9 cellular contexts compared by ENCODE assay signal in genomic region chr6:84032000-84032399, GRCh38. TPM values are rescaled to one million over a fixed set of nuclear protein-coding genes. Genes with fewer than 3 reads are reported as not detected.
"Had no signal": no experiment of that assay in that cellular context is flagged by ENCODE, and none has a peak within 500 bp of the region (broad histone marks: within the 10 kb centered on the region; RNA-seq: fewer than 3 reads in every experiment).

No MANE protein-coding gene starts in this region.

RNA-seq across cellular contexts. Expression of gene MRAP2, which starts 1.6 kb away (rescaled TPM):
- total RNA-seq: activated CD4-positive, alpha-beta memory T cell treated with anti-CD3 and anti-CD28 coated beads for 36 hours; activated CD4-positive, alpha-beta T cell treated with anti-CD3 and anti-CD28 coated beads for 36 hours; activated CD4-positive, alpha-beta T cell treated with anti-CD3 and anti-CD28 coated beads, Interleukin-2, amount 10 ng/mL, durations not matched to agents 24 days and 14 days; activated CD8-positive, alpha-beta memory T cell treated with anti-CD3 and anti-CD28 coated beads for 36 hours; activated CD8-positive, alpha-beta memory T cell treated with anti-CD3 and anti-CD28 coated beads, Interleukin-2, amount 10 ng/mL, durations not matched to agents 7 days and 5 days; activated CD8-positive, alpha-beta T cell treated with anti-CD3 and anti-CD28 coated beads, Interleukin-2, amount 10 ng/mL, durations not matched to agents 7 days and 5 days; activated naive CD4-positive, alpha-beta T cell treated with anti-CD3 and anti-CD28 coated beads for 36 hours; activated naive CD8-positive, alpha-beta T cell treated with anti-CD3 and anti-CD28 coated beads, Interleukin-2, amount 10 ng/mL, durations not matched to agents 7 days and 5 days; activated T-helper 1 cell treated with anti-CD3 and anti-CD28 coated beads, Interleukin-12 subunit alpha, Interleukin-12 subunit beta, Interleukin-2, Interleukin-4 antibody, amounts not matched to agents 30 ng/mL and 10 ng/mL and 1 ng/mL, durations not matched to agents 14 hours and 24 hours and 36 hours had no signal
